8 cellular contexts compared by ENCODE assay signal in the genomic region with DNA sequence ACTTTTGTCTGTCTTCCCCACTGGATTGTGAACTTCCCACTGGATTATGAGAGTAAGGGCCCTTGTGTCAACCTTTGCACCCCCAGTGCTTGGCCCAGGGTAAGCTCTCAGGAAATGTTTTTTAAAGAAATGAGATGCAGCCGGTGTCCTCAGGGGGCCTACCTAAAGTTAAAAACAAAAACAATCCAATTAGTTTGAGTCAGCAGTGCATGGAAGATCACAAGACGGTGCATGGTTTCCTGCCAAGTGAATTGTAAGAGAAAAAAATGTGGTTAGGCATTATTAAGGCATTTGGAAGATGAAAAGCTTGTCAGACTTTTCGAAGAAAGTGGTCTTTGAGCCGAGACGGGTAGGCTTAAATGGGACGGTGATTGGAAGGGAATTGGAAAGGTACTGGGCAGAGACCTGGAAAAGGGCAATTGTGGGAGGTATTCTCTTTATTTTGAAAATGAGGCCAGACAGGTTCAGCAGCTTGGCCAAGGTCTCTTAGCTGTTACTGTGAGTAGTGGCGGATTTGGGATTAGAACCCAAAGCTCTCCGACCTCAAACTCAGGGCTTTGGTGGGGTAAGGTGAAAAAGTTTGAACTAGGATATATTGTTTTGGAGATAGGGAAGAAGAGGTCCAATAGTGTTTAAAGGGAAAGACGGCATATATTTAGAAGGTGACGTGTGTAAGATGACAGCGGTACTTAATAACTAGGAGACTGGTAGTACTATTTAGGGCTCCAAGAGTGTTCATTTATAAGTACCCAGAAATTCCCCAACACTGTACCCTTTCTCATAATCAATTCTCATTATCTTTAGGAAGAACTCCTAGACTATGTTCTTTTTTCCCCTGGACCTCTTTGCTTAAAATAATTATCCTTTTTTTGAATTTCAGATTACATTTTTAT. TPM values are rescaled to one million over a fixed set of nuclear protein-coding genes. Genes with fewer than 3 reads are reported as not detected.
DNase-seq lines count a peak whose midpoint lies in the region; ATAC-seq and TF ChIP-seq lines count a peak whose summit lies in the region.

No MANE protein-coding gene starts in this region.

- peaks cover 4% of the 10 kb centered on the region for H3K9me3 Mint-ChIP-seq in activated naive CD8-positive, alpha-beta T cell treated with anti-CD3 and anti-CD28 coated beads for 36 hours

- H3K27me3 Mint-ChIP-seq in activated naive CD8-positive, alpha-beta T cell treated with anti-CD3 and anti-CD28 coated beads for 36 hours = no peaks in the 10 kb centered on the region

- peaks cover 4% of the 10 kb centered on the region for H3K79me1 ChIP-seq in trophoblast cell (ENCODE audit: low read length)

- no peak overlapping the region for H2BK12ac ChIP-seq in trophoblast cell (ENCODE audit: low read length)

- H3K36me3 ChIP-seq in heart left ventricle = peaks cover 0 to 12% (median 7%) of the 10 kb centered on the region in 9 donors
- peaks cover 0 to 1% of the 10 kb centered on the region in 2 experiments for H3K36me3 ChIP-seq in trophoblast cell (ENCODE audit: control insufficient read depth in 1 of 2, insufficient read depth in 2 of 2, low read length in 2 of 2)

- peaks cover 33% of the 10 kb centered on the region for H3K36me3 Mint-ChIP-seq in activated naive CD8-positive, alpha-beta T cell treated with anti-CD3 and anti-CD28 coated beads for 36 hours

- H3K4me1 ChIP-seq in heart left ventricle (peaks cover 0 to 58% (median 37%) of the 10 kb centered on the region in 12 donors), trophoblast cell (ENCODE audit: control insufficient read depth in 1 of 2, insufficient read depth in 2 of 2, low read length in 2 of 2) (peaks cover 0 to 2% of the 10 kb centered on the region in 2 experiments)

- peak overlapping the region; percentile 3 for H3K14ac ChIP-seq in trophoblast cell (ENCODE audit: low read length)

- H3K27ac Mint-ChIP-seq in activated naive CD8-positive, alpha-beta T cell treated with anti-CD3 and anti-CD28 coated beads for 36 hours = peak overlapping the region; percentile 99

- no peak overlapping the region for H3K23ac ChIP-seq in trophoblast cell (ENCODE audit: low read length)

- H2BK120ac ChIP-seq in trophoblast cell (ENCODE audit: insufficient read depth, low read length, poor library complexity) = no peak overlapping the region

- H3K4me3 ChIP-seq in heart left ventricle = peak overlapping the region; percentile 66 to 92 (median 78)
- H3K4me3 ChIP-seq in trophoblast cell (ENCODE audit: low read depth, low read length) = no peak overlapping the region

- H3K27me3 ChIP-seq in heart left ventricle = no peaks in the 10 kb centered on the region
- H3K27me3 ChIP-seq in trophoblast cell (ENCODE audit: insufficient read depth, low read length) = no peaks in the 10 kb centered on the region

- H3K4me3 Mint-ChIP-seq in activated naive CD8-positive, alpha-beta T cell treated with anti-CD3 and anti-CD28 coated beads for 36 hours = peak overlapping the region; percentile 100

- H2BK5ac ChIP-seq in trophoblast cell (ENCODE audit: low read depth, low read length, poor library complexity) = peak overlapping the region; percentile 74

- H2AFZ ChIP-seq in trophoblast cell (ENCODE audit: insufficient read depth, low read length, poor library complexity) = no peak overlapping the region

- H3K27ac ChIP-seq in heart left ventricle (peak overlapping the region; percentile 83 to 97 (median 94)), trophoblast cell (ENCODE audit: low read depth, low read length) (peak overlapping the region; percentile 73)

- H3K4ac ChIP-seq in trophoblast cell (ENCODE audit: low read depth, low read length) = peak overlapping the region; percentile 6

- no peak overlapping the region for H4K8ac ChIP-seq in trophoblast cell (ENCODE audit: low read depth, low read length)

- DNase-seq in Daoy (ENCODE audit: low read depth) (peak; percentile 63), M059J (ENCODE audit: low read depth) (peak; percentile 90), heart left ventricle (peak in 3 of 5 donors; percentile 13 to 24 (median 18)), trophoblast cell (peak; percentile 65 to 79), 8988T (no peak)
- peak; percentile 17 for DNase-seq in activated naive CD8-positive, alpha-beta T cell treated with anti-CD3 and anti-CD28 coated beads for 36 hours
- DNase-seq in stimulated activated CD4-positive, alpha-beta T cell treated with anti-CD3 and anti-CD28 coated beads, Interleukin-4, amount 100 ng/mL, for 4 hours = no peak

- H3K4me2 ChIP-seq in trophoblast cell (ENCODE audit: low read length) = peak overlapping the region; percentile 93

- peak overlapping the region; percentile 65 for H4K91ac ChIP-seq in trophoblast cell (ENCODE audit: low read depth, low read length)

- TF ChIP-seq CTCF in heart left ventricle (IDR thresholded peaks at IDR 0.05) = no peak

- no peak overlapping the region for H3K9ac ChIP-seq in trophoblast cell (ENCODE audit: low read length)

- H4K12ac ChIP-seq in trophoblast cell (ENCODE audit: low read depth, low read length) = no peak overlapping the region

- intact Hi-C loops in heart left ventricle (cut with DNase I) = loop anchor here in 4 of 10 donors (5.0 to 10.0 kb wide), 2 partner anchors 708 to 830 kb away; a partner anchor contains a TSS

- WGBS in heart left ventricle, 4 donors = 23 to 38% (median 30%) methylated on average over 11 of the region's 11 CpGs
- no CpG with 5 or more reads among the region's 11 CpGs for WGBS in trophoblast cell (ENCODE audit: extremely low coverage, insufficient coverage, insufficient read length)

- H3K4me1 Mint-ChIP-seq in activated naive CD8-positive, alpha-beta T cell treated with anti-CD3 and anti-CD28 coated beads for 36 hours = peaks cover 39% of the 10 kb centered on the region

- H3K18ac ChIP-seq in trophoblast cell (ENCODE audit: low read length) = peak overlapping the region; percentile 3

- H3K79me2 ChIP-seq in trophoblast cell (ENCODE audit: control insufficient read depth, insufficient read depth, low read length, poor library complexity) = peaks cover 3% of the 10 kb centered on the region

- peak overlapping the region; percentile 2 for H2AK5ac ChIP-seq in trophoblast cell (ENCODE audit: low read length)

- no peak for TF ChIP-seq POLR2A in heart left ventricle (IDR thresholded peaks at IDR 0.05)

- H3K9me3 ChIP-seq in heart left ventricle (no peaks in the 10 kb centered on the region), trophoblast cell (ENCODE audit: insufficient read depth, low read depth, low read length) (no peaks in the 10 kb centered on the region)

- peak; percentile 43 for ATAC-seq in GM21723 (IDR thresholded peaks at IDR 0.05; ENCODE audit: unreplicated experiment)
- ATAC-seq in heart left ventricle = peak; percentile 47 to 71 (median 57)

RNA-seq across cellular contexts. Expression of a gene that starts 1.2 kb away (rescaled TPM):
- 16.2 and 36.1 TPM in 2 replicates for total RNA-seq in Daoy (2014; rRNA removed; shearing (Covaris generic))
- 22.5 and 23.2 TPM in 2 replicates for total RNA-seq in M059J (2014; rRNA removed; shearing (Covaris generic))
- 10 to 100 TPM; 25.8 to 26.5 TPM for total RNA-seq in activated naive CD8-positive, alpha-beta T cell treated with anti-CD3 and anti-CD28 coated beads for 36 hours
- 100 to 1,000 TPM in 4 of 9 donors, 10 to 100 TPM in 5; 31.8 to 126 (median 90.5) TPM for total RNA-seq in heart left ventricle
- 10 to 100 TPM; 19.6 to 87.2 TPM for polyA plus RNA-seq in heart left ventricle
- polyA plus RNA-seq in trophoblast cell (2013) = 16.5 and 16.8 TPM in 2 replicates

Comparison
In these comparisons a context has a peak if more than half of its experiments do, and no peak if none do; other contexts are left out.
1. DNase-seq: peak in Daoy (single experiment), M059J (single experiment), activated naive CD8-positive, alpha-beta T cell treated with anti-CD3 and anti-CD28 coated beads for 36 hours (single experiment), heart left ventricle (3 of 5) and trophoblast cell (2 of 2); none in 8988T (single experiment) and stimulated activated CD4-positive, alpha-beta T cell treated with anti-CD3 and anti-CD28 coated beads, Interleukin-4, amount 100 ng/mL, for 4 hours (0 of 2).